In genomic region chr2:27020337-27020948, GRCh38 we compare ENCODE assay signal across 1 cellular context.
A peak's percentile ranks its signal among the peaks of the same experiment; 100 is the strongest.
TF ChIP-seq lines count a peak whose summit lies in the region.

No MANE protein-coding gene starts in this region.

TF ChIP-seq in K562, 482 proteins besides CTCF, POLR2A, EP300 and RAD21 (continued from another document and continues in another):
- peak; percentile 72; the same call in 1 of the 2 replicates for TF ChIP-seq FOXM1 (IDR thresholded peaks at IDR 0.05; ENCODE audit: low read depth)
- no peak for TF ChIP-seq FOXM1 (CRISPR knock-in tag; IDR thresholded peaks at IDR 0.05; ENCODE audit: low read depth)
- no peak for TF ChIP-seq ZC3H4 (CRISPR knock-in tag; IDR thresholded peaks at IDR 0.05; ENCODE audit: borderline replicate concordance)
- TF ChIP-seq STAG1 (CRISPR knock-in tag; IDR thresholded peaks at IDR 0.05; ENCODE audit: borderline replicate concordance): no peak
- TF ChIP-seq ZMIZ1 (IDR thresholded peaks at IDR 0.05; ENCODE audit: low read depth in 2 of 2, low read length in 2 of 2): no peak
- peak; percentile 72 for TF ChIP-seq JUND (IDR thresholded peaks at IDR 0.05; ENCODE audit: borderline replicate concordance, low read depth, low read length)
- no peak; the same call in 2 of the 3 replicates for TF ChIP-seq JUND (tag; IDR thresholded peaks at IDR 0.05; ENCODE audit: borderline replicate concordance, low read depth, low read length)
- no peak for TF ChIP-seq PHF20 (IDR thresholded peaks at IDR 0.05; ENCODE audit: partially characterized antibody)
- no peak for TF ChIP-seq CSDE1 (IDR thresholded peaks at IDR 0.05)
- TF ChIP-seq POLR2G (IDR thresholded peaks at IDR 0.05; ENCODE audit: low read depth, low read length): no peak
- TF ChIP-seq ZNF146 (CRISPR knock-in tag; IDR thresholded peaks at IDR 0.05; ENCODE audit: unreplicated experiment): no peak
- TF ChIP-seq CTBP1 (IDR thresholded peaks at IDR 0.05; ENCODE audit: borderline replicate concordance): peak; percentile 76
- TF ChIP-seq, protein P1, sequence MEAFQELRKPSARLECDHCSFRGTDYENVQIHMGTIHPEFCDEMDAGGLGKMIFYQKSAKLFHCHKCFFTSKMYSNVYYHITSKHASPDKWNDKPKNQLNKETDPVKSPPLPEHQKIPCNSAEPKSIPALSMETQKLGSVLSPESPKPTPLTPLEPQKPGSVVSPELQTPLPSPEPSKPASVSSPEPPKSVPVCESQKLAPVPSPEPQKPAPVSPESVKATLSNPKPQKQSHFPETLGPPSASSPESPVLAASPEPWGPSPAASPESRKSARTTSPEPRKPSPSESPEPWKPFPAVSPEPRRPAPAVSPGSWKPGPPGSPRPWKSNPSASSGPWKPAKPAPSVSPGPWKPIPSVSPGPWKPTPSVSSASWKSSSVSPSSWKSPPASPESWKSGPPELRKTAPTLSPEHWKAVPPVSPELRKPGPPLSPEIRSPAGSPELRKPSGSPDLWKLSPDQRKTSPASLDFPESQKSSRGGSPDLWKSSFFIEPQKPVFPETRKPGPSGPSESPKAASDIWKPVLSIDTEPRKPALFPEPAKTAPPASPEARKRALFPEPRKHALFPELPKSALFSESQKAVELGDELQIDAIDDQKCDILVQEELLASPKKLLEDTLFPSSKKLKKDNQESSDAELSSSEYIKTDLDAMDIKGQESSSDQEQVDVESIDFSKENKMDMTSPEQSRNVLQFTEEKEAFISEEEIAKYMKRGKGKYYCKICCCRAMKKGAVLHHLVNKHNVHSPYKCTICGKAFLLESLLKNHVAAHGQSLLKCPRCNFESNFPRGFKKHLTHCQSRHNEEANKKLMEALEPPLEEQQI (IDR thresholded peaks at IDR 0.05): no peak
- TF ChIP-seq CAMTA2 (CRISPR knock-in tag; conservative IDR thresholded peaks at IDR 0.05): no peak
- no peak for TF ChIP-seq ZNF830 (CRISPR knock-in tag; IDR thresholded peaks at IDR 0.05)
- TF ChIP-seq TCF7 (IDR thresholded peaks at IDR 0.05; ENCODE audit: borderline replicate concordance): no peak
- TF ChIP-seq THAP12 (CRISPR knock-in tag; IDR thresholded peaks at IDR 0.05): no peak
- TF ChIP-seq ZNF311 (CRISPR knock-in tag; IDR thresholded peaks at IDR 0.05): no peak
- TF ChIP-seq ZNF431 (CRISPR knock-in tag; IDR thresholded peaks at IDR 0.05): no peak
- TF ChIP-seq FOS (IDR thresholded peaks at IDR 0.05; ENCODE audit: extremely low read depth, insufficient read length): no peak
- TF ChIP-seq POLR2AphosphoS5 (IDR thresholded peaks at IDR 0.05; ENCODE audit: control insufficient read depth, insufficient read depth, low read depth, low read length): peak; percentile 77
- no peak for TF ChIP-seq ZNF511 (CRISPR knock-in tag; IDR thresholded peaks at IDR 0.05)
- peak; percentile 76 for TF ChIP-seq FOSL1 (tag; conservative IDR thresholded peaks at IDR 0.05)
- TF ChIP-seq, protein P2, sequence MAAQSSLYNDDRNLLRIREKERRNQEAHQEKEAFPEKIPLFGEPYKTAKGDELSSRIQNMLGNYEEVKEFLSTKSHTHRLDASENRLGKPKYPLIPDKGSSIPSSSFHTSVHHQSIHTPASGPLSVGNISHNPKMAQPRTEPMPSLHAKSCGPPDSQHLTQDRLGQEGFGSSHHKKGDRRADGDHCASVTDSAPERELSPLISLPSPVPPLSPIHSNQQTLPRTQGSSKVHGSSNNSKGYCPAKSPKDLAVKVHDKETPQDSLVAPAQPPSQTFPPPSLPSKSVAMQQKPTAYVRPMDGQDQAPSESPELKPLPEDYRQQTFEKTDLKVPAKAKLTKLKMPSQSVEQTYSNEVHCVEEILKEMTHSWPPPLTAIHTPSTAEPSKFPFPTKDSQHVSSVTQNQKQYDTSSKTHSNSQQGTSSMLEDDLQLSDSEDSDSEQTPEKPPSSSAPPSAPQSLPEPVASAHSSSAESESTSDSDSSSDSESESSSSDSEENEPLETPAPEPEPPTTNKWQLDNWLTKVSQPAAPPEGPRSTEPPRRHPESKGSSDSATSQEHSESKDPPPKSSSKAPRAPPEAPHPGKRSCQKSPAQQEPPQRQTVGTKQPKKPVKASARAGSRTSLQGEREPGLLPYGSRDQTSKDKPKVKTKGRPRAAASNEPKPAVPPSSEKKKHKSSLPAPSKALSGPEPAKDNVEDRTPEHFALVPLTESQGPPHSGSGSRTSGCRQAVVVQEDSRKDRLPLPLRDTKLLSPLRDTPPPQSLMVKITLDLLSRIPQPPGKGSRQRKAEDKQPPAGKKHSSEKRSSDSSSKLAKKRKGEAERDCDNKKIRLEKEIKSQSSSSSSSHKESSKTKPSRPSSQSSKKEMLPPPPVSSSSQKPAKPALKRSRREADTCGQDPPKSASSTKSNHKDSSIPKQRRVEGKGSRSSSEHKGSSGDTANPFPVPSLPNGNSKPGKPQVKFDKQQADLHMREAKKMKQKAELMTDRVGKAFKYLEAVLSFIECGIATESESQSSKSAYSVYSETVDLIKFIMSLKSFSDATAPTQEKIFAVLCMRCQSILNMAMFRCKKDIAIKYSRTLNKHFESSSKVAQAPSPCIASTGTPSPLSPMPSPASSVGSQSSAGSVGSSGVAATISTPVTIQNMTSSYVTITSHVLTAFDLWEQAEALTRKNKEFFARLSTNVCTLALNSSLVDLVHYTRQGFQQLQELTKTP (IDR thresholded peaks at IDR 0.05; ENCODE audit: low read depth in 1 of 2, partially characterized antibody in 2 of 2): peak in 1 of 2 experiments; percentile 13
- TF ChIP-seq ELK3 (CRISPR knock-in tag; IDR thresholded peaks at IDR 0.05): no peak
- no peak for TF ChIP-seq ESRRB (CRISPR knock-in tag; IDR thresholded peaks at IDR 0.05; ENCODE audit: borderline replicate concordance)
- peak; percentile 91 for TF ChIP-seq TEAD4 (IDR thresholded peaks at IDR 0.05; ENCODE audit: low read length)
- no peak for TF ChIP-seq TEAD4 (CRISPR knock-in tag; IDR thresholded peaks at IDR 0.05; ENCODE audit: borderline replicate concordance)
- no peak for TF ChIP-seq ARID3B (CRISPR knock-in tag; IDR thresholded peaks at IDR 0.05; ENCODE audit: borderline replicate concordance)
- TF ChIP-seq, protein P3, sequence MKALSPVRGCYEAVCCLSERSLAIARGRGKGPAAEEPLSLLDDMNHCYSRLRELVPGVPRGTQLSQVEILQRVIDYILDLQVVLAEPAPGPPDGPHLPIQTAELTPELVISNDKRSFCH (CRISPR knock-in tag; IDR thresholded peaks at IDR 0.05): no peak
- TF ChIP-seq, protein P3 (tag; IDR thresholded peaks at IDR 0.05): peak; percentile 36; the same call in 1 of the 2 replicates
- no peak for TF ChIP-seq PCBP2 (IDR thresholded peaks at IDR 0.05; ENCODE audit: low read depth, low read length, poor library complexity, severe bottlenecking)
- no peak for TF ChIP-seq CHD1 (IDR thresholded peaks at IDR 0.05; ENCODE audit: low read length)
- peak; percentile 71; the same call in 1 of the 2 replicates for TF ChIP-seq NFATC3 (IDR thresholded peaks at IDR 0.05)
- no peak for TF ChIP-seq PHB2 (IDR thresholded peaks at IDR 0.05; ENCODE audit: low read depth)
- TF ChIP-seq HDAC6 (IDR thresholded peaks at IDR 0.05; ENCODE audit: low read depth, low read length): no peak
- TF ChIP-seq HDAC1 (IDR thresholded peaks at IDR 0.05): peak; percentile 33 to 81; a peak in 3 of 4 replicates
- TF ChIP-seq, protein P4, sequence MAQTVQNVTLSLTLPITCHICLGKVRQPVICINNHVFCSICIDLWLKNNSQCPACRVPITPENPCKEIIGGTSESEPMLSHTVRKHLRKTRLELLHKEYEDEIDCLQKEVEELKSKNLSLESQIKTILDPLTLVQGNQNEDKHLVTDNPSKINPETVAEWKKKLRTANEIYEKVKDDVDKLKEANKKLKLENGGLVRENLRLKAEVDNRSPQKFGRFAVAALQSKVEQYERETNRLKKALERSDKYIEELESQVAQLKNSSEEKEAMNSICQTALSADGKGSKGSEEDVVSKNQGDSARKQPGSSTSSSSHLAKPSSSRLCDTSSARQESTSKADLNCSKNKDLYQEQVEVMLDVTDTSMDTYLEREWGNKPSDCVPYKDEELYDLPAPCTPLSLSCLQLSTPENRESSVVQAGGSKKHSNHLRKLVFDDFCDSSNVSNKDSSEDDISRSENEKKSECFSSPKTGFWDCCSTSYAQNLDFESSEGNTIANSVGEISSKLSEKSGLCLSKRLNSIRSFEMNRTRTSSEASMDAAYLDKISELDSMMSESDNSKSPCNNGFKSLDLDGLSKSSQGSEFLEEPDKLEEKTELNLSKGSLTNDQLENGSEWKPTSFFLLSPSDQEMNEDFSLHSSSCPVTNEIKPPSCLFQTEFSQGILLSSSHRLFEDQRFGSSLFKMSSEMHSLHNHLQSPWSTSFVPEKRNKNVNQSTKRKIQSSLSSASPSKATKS (CRISPR knock-in tag; IDR thresholded peaks at IDR 0.05): no peak
